ENCODE assay signal across 9 cellular contexts in the genomic region with DNA sequence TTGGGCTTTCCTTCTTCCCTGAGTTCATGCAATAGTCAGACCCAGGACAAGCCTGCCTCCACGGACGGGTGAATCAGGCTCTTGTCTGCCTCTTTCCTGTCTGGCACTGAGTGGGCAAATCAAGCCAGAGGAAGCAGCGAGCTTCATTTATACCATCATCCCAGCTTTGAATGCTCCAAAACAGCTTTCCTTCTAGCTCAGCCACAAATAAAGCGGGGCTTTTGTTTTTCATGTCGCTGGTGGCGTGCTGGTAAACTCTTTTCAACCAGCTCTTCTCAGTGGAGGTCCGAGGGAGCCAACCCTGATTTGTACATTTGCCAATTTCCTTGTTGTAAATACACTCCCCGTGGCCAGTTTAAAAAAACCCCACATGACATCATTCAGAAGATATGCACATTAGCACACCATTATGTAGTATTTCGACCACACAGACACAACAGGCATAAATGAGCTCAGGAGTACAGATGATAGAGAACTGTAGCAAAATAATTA. TPM values are rescaled to one million over a fixed set of nuclear protein-coding genes. Genes with fewer than 3 reads are reported as not detected.
DNase-seq lines count a peak whose midpoint lies in the region; ATAC-seq, FAIRE-seq and TF ChIP-seq lines count a peak whose summit lies in the region.
"Had no signal": no experiment of that assay in that cellular context is flagged by ENCODE, and none has a peak within 500 bp of the region (broad histone marks: within the 10 kb centered on the region; RNA-seq: fewer than 3 reads in every experiment).

No MANE protein-coding gene starts in this region.

- no peaks in the 10 kb centered on the region for H3K9me3 Mint-ChIP-seq in nephron progenitor cell

- no peaks in the 10 kb centered on the region for H3K36me3 ChIP-seq in GM23248 (ENCODE audit: low read depth)
- no peaks in the 10 kb centered on the region for H3K36me3 ChIP-seq in pancreas

- no peaks in the 10 kb centered on the region for H3K79me2 ChIP-seq in GM23248 (ENCODE audit: insufficient read depth)

- H3F3A ChIP-seq in GM23248 (ENCODE audit: insufficient read depth), result peaks cover 67% of the 10 kb centered on the region

- TF ChIP-seq CTCF in foreskin keratinocyte (conservative IDR thresholded peaks at IDR 0.05) (no peak), pancreas (IDR thresholded peaks at IDR 0.05) (no peak), nephron progenitor cell (IDR thresholded peaks at IDR 0.05) (no peak)

- H3K4me3 Mint-ChIP-seq in nephron progenitor cell, result no peak overlapping the region

- H3K4me3 ChIP-seq in GM23248 (peak overlapping the region; percentile 54), pancreas (no peak overlapping the region)

- 1 to 2% methylated on average over 9 of the region's 9 CpGs for WGBS in GM23248 (ENCODE audit: low coverage in 1 of 2, low lambda C conversion rate in 2 of 2, missing lambda C conversion rate in 2 of 2), 2 experiments
- WGBS in pancreas, 2 donors, result 45% methylated on average over 9 of the region's 9 CpGs

- H3K4me2 ChIP-seq in GM23248 (ENCODE audit: unreplicated experiment), result peak overlapping the region; percentile 81

- H3K9me3 ChIP-seq in GM23248 (ENCODE audit: low read depth) (no peaks in the 10 kb centered on the region), pancreas (no peaks in the 10 kb centered on the region)

- peaks cover 58% of the 10 kb centered on the region for H3K4me1 ChIP-seq in GM23248 (ENCODE audit: insufficient read depth)
- peaks cover 48% of the 10 kb centered on the region for H3K4me1 ChIP-seq in foreskin keratinocyte
- peaks cover 36 to 77% (median 45%) of the 10 kb centered on the region in 3 donors for H3K4me1 ChIP-seq in pancreas

- H3K9me2 ChIP-seq in GM23248 (ENCODE audit: insufficient read depth), result no peaks in the 10 kb centered on the region

- H3K27ac Mint-ChIP-seq in nephron progenitor cell, result no peak overlapping the region

- H3K27ac ChIP-seq in GM23248 (peak overlapping the region; percentile 98), foreskin keratinocyte (peak overlapping the region; percentile 89), pancreas (peak overlapping the region; percentile 80 to 95 (median 88))
- H3K27ac ChIP-seq: HL-60 had no signal

- H3K27me3 ChIP-seq in GM23248 (replicated peaks; ENCODE audit: insufficient read depth) (no peaks in the 10 kb centered on the region), foreskin keratinocyte (no peaks in the 10 kb centered on the region), pancreas (no peaks in the 10 kb centered on the region)

- 0 out of 2 replicates have a peak overlapping the region, but pooled peaks have one; percentile 15 for H2AFZ ChIP-seq in GM23248

- FAIRE-seq in pancreas (lab: Jason Lieb, UNC), result peak; percentile 34

- H3K36me3 Mint-ChIP-seq in nephron progenitor cell (ENCODE audit: low read depth), result no peaks in the 10 kb centered on the region

- DNase-seq in GM23248, result peak; percentile 98
- DNase-seq in SK-MEL-5 (ENCODE audit: low read depth, low spot score), result peak; percentile 90
- peak; percentile 95 to 98 for DNase-seq in foreskin keratinocyte
- peak in 4 of 6 donors; percentile 27 to 79 (median 65) for DNase-seq in pancreas
- DNase-seq in GDM1 (lab: John Stamatoyannopoulos, UW), result no peak
- no peak for DNase-seq in nephron progenitor cell

- ATAC-seq in foreskin keratinocyte (peak; percentile 47), pancreas (peak; percentile 51 to 62 (median 58)), HG03432 (IDR thresholded peaks at IDR 0.05; ENCODE audit: unreplicated experiment) (no peak), HG03045 (IDR thresholded peaks at IDR 0.05; ENCODE audit: unreplicated experiment) (no peak)

- no peaks in the 10 kb centered on the region for H4K20me1 ChIP-seq in GM23248 (ENCODE audit: insufficient read depth)

- in situ Hi-C loops in GM23248 (cut with MboI), result no loop called here
- in situ Hi-C loops in SK-MEL-5 (cut with HindIII; ENCODE audit: low pct_unique_long_range_greater_than_20kb, low sequenced_read_pairs), result no loop called here

- H3K9ac ChIP-seq in GM23248, result peak overlapping the region; percentile 82

- peaks cover 19% of the 10 kb centered on the region for H3K27me3 Mint-ChIP-seq in nephron progenitor cell (ENCODE audit: low read depth, poor library complexity)

- intact Hi-C loops in pancreas (cut with DNase I), result loop anchor here in 1 of 3 donors (5.0 kb wide), 1 partner anchor 330 kb away; no protein-coding TSS in a partner anchor

- H3K4me1 Mint-ChIP-seq in nephron progenitor cell, result peaks cover 21% of the 10 kb centered on the region

RNA-seq across cellular contexts. Expression of gene C11orf91, which starts 8.6 kb away (rescaled TPM):
- not detected in 2 replicates for total RNA-seq in GM23248 (2014; rRNA removed; shearing (Covaris generic))
- polyA plus RNA-seq in GM23248 (2016; fragmentation: Nextera tagmentation; extraction: Ambion mirVana) (not detected in 2 replicates), foreskin keratinocyte (0.20 and 0.50 TPM in 2 replicates), pancreas (under 1 TPM in 1 of 2 donors, not detected in 1; 0.31 TPM)
- total RNA-seq in SK-MEL-5 (2014; rRNA removed; shearing (Covaris generic)), result 0.29 TPM in 1 of 2 replicates, not detected in the other
- polyA plus RNA-seq in SK-MEL-5 (2015; cell fraction: cytosol; rRNA removed), result not detected in 2 replicates
- polyA plus RNA-seq in SK-MEL-5 (2015; cell fraction: nucleus; rRNA removed), result 0.94 and 1.8 TPM in 2 replicates
- total RNA-seq in foreskin keratinocyte (0.18 and 0.41 TPM in 2 replicates), pancreas (under 1 TPM in 2 of 6 donors, not detected in 4; 0.26 to 0.28 TPM)

RNA-seq across cellular contexts. Expression of gene CD59, which starts 44.2 kb away (rescaled TPM):
- total RNA-seq in GM23248 (2014; rRNA removed; shearing (Covaris generic)), result 1,166 and 1,314 TPM in 2 replicates
- 2,015 and 2,061 TPM in 2 replicates for polyA plus RNA-seq in GM23248 (2016; fragmentation: Nextera tagmentation; extraction: Ambion mirVana)
- 634 and 733 TPM in 2 replicates for total RNA-seq in SK-MEL-5 (2014; rRNA removed; shearing (Covaris generic))
- polyA plus RNA-seq in SK-MEL-5 (2015; cell fraction: cytosol; rRNA removed), result 724 and 832 TPM in 2 replicates
- 129 and 132 TPM in 2 replicates for polyA plus RNA-seq in SK-MEL-5 (2015; cell fraction: nucleus; rRNA removed)
- 670 and 816 TPM in 2 replicates for total RNA-seq in foreskin keratinocyte
- 645 and 724 TPM in 2 replicates for polyA plus RNA-seq in foreskin keratinocyte
- total RNA-seq in pancreas, result 100 to 1,000 TPM; 129 to 495 (median 176) TPM
- 100 to 1,000 TPM in 1 of 2 donors, 10 to 100 TPM in 1; 44.4 to 179 TPM for polyA plus RNA-seq in pancreas

Comparison
In these comparisons a context has a peak if more than half of its experiments do, and no peak if none do; other contexts are left out.
1. DNase-seq: peak in GM23248 (single experiment), SK-MEL-5 (single experiment), foreskin keratinocyte (2 of 2) and pancreas (4 of 6); none in GDM1 (single experiment) and nephron progenitor cell (single experiment).
2. ATAC-seq: peak in foreskin keratinocyte (single experiment) and pancreas (4 of 4); none in HG03432 (single experiment) and HG03045 (single experiment).
3. Peak in every context shown above with its lines, with median percentiles within 50 percentile points of each other: H3K27ac ChIP-seq.